In the genomic region with DNA sequence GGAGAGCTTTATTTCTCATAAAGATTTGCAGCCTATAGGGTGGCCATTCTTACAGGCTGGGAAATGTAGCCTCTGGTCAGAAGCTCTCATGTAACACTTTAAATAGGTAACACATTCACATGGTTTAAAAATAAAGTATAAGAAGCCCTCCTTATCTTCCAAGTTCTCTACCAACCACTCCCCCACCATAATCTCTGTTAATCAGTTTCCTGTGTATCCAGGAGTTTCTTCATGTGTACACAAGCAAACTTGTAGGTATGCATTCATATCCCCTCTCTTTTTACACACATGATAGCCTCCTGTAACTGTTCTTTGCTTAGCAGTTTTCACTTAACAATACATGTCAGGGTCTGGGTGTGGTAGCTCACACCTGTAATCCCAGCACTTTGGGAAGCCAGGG, we compare ENCODE assay signal across 1 cellular context.
A peak's percentile ranks its signal among the peaks of the same experiment; 100 is the strongest.
TF ChIP-seq lines count a peak whose summit lies in the region.

No MANE protein-coding gene starts in this region.

TF ChIP-seq in HEK293, 187 proteins besides CTCF, POLR2A, EP300 and RAD21:
- TF ChIP-seq, protein P1, sequence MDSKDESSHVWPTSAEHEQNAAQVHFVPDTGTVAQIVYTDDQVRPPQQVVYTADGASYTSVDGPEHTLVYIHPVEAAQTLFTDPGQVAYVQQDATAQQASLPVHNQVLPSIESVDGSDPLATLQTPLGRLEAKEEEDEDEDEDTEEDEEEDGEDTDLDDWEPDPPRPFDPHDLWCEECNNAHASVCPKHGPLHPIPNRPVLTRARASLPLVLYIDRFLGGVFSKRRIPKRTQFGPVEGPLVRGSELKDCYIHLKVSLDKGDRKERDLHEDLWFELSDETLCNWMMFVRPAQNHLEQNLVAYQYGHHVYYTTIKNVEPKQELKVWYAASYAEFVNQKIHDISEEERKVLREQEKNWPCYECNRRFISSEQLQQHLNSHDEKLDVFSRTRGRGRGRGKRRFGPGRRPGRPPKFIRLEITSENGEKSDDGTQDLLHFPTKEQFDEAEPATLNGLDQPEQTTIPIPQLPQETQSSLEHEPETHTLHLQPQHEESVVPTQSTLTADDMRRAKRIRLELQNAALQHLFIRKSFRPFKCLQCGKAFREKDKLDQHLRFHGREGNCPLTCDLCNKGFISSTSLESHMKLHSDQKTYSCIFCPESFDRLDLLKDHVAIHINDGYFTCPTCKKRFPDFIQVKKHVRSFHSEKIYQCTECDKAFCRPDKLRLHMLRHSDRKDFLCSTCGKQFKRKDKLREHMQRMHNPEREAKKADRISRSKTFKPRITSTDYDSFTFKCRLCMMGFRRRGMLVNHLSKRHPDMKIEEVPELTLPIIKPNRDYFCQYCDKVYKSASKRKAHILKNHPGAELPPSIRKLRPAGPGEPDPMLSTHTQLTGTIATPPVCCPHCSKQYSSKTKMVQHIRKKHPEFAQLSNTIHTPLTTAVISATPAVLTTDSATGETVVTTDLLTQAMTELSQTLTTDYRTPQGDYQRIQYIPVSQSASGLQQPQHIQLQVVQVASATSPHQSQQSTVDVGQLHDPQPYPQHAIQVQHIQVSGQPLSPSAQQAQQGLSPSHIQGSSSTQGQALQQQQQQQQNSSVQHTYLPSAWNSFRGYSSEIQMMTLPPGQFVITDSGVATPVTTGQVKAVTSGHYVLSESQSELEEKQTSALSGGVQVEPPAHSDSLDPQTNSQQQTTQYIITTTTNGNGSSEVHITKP (tag by site-specific recombination; IDR thresholded peaks at IDR 0.05) = 0 out of 2 replicates have a peak, but pooled peaks have one; percentile 16
- no peak for TF ChIP-seq WT1 (tag by site-specific recombination; IDR thresholded peaks at IDR 0.05)
TF ChIP-seq in HEK293: peak in this region for 1.
